1 cellular context compared by ENCODE assay signal in the genomic region with DNA sequence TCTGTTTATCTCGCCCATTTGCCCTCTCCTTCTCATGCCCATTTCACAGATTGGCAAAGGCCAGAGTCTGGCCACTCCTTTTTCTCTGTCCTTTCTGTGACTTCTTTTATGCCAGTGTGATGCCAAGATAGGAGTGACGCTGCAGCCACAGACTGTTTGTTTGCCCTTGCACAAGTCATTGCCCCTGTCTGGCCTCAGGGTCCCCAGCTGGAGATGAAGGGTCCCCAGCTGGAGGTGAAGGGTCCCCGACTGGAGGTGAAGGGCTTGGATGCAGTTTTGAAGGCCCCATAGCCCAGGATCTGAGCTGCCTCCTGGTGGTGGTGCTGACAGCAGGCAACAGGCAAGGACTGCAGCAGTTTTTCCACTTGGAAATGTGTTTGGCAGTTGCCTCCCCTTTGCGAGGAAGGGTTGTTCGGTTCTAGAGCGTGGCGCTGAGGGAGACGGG.
A peak's percentile ranks its signal among the peaks of the same experiment; 100 is the strongest.
TF ChIP-seq lines count a peak whose summit lies in the region.

No MANE protein-coding gene starts in this region.

TF ChIP-seq in HepG2, 621 proteins besides CTCF, POLR2A, EP300 and RAD21:
- TF ChIP-seq ZNF558 (CRISPR knock-in tag; IDR thresholded peaks at IDR 0.05; ENCODE audit: borderline replicate concordance) = no peak
- no peak for TF ChIP-seq ZNF777 (CRISPR knock-in tag; IDR thresholded peaks at IDR 0.05)
- no peak for TF ChIP-seq PHF20 (CRISPR knock-in tag; IDR thresholded peaks at IDR 0.05)
- TF ChIP-seq ZNF629 (CRISPR knock-in tag; conservative IDR thresholded peaks at IDR 0.05) = peak; percentile 78
- no peak for TF ChIP-seq ZNF607 (CRISPR knock-in tag; IDR thresholded peaks at IDR 0.05; ENCODE audit: borderline replicate concordance)
- TF ChIP-seq ZNF225 (CRISPR knock-in tag; IDR thresholded peaks at IDR 0.05) = peak; percentile 38; the same call in 1 of the 2 replicates
- TF ChIP-seq, protein P1, sequence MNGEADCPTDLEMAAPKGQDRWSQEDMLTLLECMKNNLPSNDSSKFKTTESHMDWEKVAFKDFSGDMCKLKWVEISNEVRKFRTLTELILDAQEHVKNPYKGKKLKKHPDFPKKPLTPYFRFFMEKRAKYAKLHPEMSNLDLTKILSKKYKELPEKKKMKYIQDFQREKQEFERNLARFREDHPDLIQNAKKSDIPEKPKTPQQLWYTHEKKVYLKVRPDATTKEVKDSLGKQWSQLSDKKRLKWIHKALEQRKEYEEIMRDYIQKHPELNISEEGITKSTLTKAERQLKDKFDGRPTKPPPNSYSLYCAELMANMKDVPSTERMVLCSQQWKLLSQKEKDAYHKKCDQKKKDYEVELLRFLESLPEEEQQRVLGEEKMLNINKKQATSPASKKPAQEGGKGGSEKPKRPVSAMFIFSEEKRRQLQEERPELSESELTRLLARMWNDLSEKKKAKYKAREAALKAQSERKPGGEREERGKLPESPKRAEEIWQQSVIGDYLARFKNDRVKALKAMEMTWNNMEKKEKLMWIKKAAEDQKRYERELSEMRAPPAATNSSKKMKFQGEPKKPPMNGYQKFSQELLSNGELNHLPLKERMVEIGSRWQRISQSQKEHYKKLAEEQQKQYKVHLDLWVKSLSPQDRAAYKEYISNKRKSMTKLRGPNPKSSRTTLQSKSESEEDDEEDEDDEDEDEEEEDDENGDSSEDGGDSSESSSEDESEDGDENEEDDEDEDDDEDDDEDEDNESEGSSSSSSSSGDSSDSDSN (CRISPR knock-in tag; IDR thresholded peaks at IDR 0.05) = 0 out of 2 replicates have a peak, but pooled peaks have one; percentile 17
- TF ChIP-seq ZNF121 (CRISPR knock-in tag; IDR thresholded peaks at IDR 0.05) = no peak
- TF ChIP-seq CEBPB (IDR thresholded peaks at IDR 0.05; ENCODE audit: borderline replicate concordance, low read depth, low read length) = no peak
- no peak for TF ChIP-seq FOXO1 (CRISPR knock-in tag; IDR thresholded peaks at IDR 0.05)
- no peak for TF ChIP-seq ZBED4 (CRISPR knock-in tag; IDR thresholded peaks at IDR 0.05; ENCODE audit: borderline replicate concordance)
- no peak for TF ChIP-seq EHMT2 (IDR thresholded peaks at IDR 0.05; ENCODE audit: borderline replicate concordance, low read depth, low read length)
- no peak for TF ChIP-seq ZNF503 (CRISPR knock-in tag; IDR thresholded peaks at IDR 0.05)
- TF ChIP-seq SMC3 (IDR thresholded peaks at IDR 0.05; ENCODE audit: low read length) = peak; percentile 30
- TF ChIP-seq, protein P2, sequence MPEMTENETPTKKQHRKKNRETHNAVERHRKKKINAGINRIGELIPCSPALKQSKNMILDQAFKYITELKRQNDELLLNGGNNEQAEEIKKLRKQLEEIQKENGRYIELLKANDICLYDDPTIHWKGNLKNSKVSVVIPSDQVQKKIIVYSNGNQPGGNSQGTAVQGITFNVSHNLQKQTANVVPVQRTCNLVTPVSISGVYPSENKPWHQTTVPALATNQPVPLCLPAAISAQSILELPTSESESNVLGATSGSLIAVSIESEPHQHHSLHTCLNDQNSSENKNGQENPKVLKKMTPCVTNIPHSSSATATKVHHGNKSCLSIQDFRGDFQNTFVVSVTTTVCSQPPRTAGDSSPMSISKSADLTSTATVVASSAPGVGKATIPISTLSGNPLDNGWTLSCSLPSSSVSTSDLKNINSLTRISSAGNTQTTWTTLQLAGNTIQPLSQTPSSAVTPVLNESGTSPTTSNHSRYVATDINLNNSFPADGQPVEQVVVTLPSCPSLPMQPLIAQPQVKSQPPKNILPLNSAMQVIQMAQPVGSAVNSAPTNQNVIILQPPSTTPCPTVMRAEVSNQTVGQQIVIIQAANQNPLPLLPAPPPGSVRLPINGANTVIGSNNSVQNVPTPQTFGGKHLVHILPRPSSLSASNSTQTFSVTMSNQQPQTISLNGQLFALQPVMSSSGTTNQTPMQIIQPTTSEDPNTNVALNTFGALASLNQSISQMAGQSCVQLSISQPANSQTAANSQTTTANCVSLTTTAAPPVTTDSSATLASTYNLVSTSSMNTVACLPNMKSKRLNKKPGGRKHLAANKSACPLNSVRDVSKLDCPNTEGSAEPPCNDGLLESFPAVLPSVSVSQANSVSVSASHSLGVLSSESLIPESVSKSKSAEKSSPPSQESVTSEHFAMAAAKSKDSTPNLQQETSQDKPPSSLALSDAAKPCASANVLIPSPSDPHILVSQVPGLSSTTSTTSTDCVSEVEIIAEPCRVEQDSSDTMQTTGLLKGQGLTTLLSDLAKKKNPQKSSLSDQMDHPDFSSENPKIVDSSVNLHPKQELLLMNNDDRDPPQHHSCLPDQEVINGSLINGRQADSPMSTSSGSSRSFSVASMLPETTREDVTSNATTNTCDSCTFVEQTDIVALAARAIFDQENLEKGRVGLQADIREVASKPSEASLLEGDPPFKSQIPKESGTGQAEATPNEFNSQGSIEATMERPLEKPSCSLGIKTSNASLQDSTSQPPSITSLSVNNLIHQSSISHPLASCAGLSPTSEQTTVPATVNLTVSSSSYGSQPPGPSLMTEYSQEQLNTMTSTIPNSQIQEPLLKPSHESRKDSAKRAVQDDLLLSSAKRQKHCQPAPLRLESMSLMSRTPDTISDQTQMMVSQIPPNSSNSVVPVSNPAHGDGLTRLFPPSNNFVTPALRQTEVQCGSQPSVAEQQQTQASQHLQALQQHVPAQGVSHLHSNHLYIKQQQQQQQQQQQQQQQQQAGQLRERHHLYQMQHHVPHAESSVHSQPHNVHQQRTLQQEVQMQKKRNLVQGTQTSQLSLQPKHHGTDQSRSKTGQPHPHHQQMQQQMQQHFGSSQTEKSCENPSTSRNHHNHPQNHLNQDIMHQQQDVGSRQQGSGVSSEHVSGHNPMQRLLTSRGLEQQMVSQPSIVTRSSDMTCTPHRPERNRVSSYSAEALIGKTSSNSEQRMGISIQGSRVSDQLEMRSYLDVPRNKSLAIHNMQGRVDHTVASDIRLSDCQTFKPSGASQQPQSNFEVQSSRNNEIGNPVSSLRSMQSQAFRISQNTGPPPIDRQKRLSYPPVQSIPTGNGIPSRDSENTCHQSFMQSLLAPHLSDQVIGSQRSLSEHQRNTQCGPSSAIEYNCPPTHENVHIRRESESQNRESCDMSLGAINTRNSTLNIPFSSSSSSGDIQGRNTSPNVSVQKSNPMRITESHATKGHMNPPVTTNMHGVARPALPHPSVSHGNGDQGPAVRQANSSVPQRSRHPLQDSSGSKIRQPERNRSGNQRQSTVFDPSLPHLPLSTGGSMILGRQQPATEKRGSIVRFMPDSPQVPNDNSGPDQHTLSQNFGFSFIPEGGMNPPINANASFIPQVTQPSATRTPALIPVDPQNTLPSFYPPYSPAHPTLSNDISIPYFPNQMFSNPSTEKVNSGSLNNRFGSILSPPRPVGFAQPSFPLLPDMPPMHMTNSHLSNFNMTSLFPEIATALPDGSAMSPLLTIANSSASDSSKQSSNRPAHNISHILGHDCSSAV (CRISPR knock-in tag; IDR thresholded peaks at IDR 0.05; ENCODE audit: borderline replicate concordance) = no peak
TF ChIP-seq in HepG2: peak in this region for 4.
